ENCODE assay signal across 1 cellular context in the genomic region with DNA sequence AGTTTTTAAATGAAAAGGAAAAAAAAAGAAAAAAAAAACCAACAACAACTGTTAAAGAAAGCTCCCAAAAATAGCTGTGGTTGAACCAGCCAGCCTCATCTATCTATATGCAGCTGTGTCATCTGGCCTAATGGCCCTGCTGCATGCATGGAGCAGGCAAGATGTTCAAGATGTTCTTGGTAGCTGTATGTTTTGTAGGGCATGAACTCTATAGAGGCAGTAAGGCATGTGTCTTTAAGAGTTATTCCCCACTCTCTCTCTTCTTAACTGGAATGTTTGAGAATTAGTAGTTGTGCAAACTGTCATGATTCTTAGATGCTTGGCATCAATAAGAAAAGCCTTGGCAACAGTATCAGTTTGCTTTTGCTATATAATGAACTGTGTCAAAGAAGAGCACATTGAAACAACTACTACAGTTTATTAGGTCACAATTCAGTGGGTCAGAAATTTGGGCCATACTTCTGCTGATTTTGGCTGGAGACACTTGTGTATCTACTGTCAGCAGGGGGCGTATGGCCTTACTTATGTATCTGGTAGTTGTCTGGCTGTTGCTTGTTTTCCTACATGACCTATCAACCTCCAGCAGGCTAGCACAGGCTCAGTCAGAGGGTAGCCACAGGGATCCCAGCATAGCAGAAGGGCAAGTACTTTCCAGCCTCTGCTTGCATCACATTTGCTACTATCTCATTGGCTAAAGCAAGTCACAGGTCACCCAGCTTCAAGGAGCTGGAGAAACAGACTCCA.
TF ChIP-seq lines count a peak whose summit lies in the region.

No MANE protein-coding gene starts in this region.

TF ChIP-seq in IMR-90, 13 proteins besides CTCF, POLR2A, EP300 and RAD21 (continued from another document):
- TF ChIP-seq, protein P1, sequence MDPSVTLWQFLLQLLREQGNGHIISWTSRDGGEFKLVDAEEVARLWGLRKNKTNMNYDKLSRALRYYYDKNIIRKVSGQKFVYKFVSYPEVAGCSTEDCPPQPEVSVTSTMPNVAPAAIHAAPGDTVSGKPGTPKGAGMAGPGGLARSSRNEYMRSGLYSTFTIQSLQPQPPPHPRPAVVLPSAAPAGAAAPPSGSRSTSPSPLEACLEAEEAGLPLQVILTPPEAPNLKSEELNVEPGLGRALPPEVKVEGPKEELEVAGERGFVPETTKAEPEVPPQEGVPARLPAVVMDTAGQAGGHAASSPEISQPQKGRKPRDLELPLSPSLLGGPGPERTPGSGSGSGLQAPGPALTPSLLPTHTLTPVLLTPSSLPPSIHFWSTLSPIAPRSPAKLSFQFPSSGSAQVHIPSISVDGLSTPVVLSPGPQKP (IDR thresholded peaks at IDR 0.05; ENCODE audit: borderline replicate concordance, low read depth, low read length), result no peak
- TF ChIP-seq RCOR1 (IDR thresholded peaks at IDR 0.05; ENCODE audit: insufficient replicate concordance, low read length) (no peak), BHLHE40 (IDR thresholded peaks at IDR 0.05; ENCODE audit: low read depth, low read length) (no peak), SMC3 (IDR thresholded peaks at IDR 0.05; ENCODE audit: low read depth, low read length) (no peak), MAZ (IDR thresholded peaks at IDR 0.05; ENCODE audit: borderline replicate concordance, low read depth, low read length) (no peak)
